In the genomic region with DNA sequence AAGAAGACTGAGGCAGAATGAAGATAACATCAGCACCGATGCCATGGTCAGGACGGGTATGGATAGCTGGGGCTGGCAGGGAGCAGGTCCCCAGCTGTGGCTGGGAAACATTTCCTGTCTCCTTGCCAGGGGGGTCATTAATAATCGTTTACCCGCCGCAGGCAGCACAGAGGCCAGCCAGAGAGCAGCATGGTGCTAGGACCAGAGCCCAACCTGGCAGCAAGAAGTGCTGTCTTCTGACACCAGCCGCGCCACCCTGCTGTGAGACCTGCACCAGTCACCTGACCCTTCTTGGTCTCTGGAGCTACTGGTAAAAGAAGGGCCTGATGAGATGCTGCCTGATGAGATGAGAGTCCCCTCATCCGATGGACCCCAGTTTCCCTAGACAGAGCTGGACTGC, we compare ENCODE assay signal across 12 cellular contexts. TPM values are rescaled to one million over a fixed set of nuclear protein-coding genes. Genes with fewer than 3 reads are reported as not detected.
"Had no signal": no experiment of that assay in that cellular context is flagged by ENCODE, and none has a peak within 500 bp of the region (broad histone marks: within the 10 kb centered on the region; RNA-seq: fewer than 3 reads in every experiment).

No MANE protein-coding gene starts in this region.

- H3K9me3 ChIP-seq: ascending aorta, esophagus muscularis mucosa, testis had no signal

- H3K27ac ChIP-seq: ascending aorta, testis, VCaP had no signal

- ATAC-seq: activated CD8-positive, alpha-beta T cell treated with anti-CD3 and anti-CD28 coated beads, Interleukin-2, amount 10 ng/mL, durations not matched to agents 7 days and 5 days; left cardiac atrium had no signal

- H3K27me3 ChIP-seq: esophagus muscularis mucosa, testis had no signal

- H3K36me3 ChIP-seq: ascending aorta, esophagus muscularis mucosa had no signal

- DNase-seq: activated CD4-positive, alpha-beta T cell treated with anti-CD3 and anti-CD28 coated beads for 4 hours; activated CD8-positive, alpha-beta memory T cell treated with anti-CD3 and anti-CD28 coated beads, Interleukin-2, amount 50 U/mL, for 48 hours; activated CD8-positive, alpha-beta T cell treated with anti-CD3 and anti-CD28 coated beads, Interleukin-2, amount 10 ng/mL, durations not matched to agents 7 days and 5 days; glutamatergic neuron; immature natural killer cell; left cardiac atrium; naive B cell; stimulated activated CD4-positive, alpha-beta T cell treated with anti-CD3 and anti-CD28 coated beads, Interleukin-4, amount 100 ng/mL, for 1 hour; testis had no signal

- H3K4me3 ChIP-seq: ascending aorta, esophagus muscularis mucosa, testis had no signal

- H3K4me1 ChIP-seq: ascending aorta had no signal

RNA-seq across cellular contexts. Expression of a gene that starts 36.3 kb away (rescaled TPM):
- polyA plus RNA-seq: immature natural killer cell had no signal
